Comparison of ENCODE assay signal across 9 cellular contexts in the genomic region with DNA sequence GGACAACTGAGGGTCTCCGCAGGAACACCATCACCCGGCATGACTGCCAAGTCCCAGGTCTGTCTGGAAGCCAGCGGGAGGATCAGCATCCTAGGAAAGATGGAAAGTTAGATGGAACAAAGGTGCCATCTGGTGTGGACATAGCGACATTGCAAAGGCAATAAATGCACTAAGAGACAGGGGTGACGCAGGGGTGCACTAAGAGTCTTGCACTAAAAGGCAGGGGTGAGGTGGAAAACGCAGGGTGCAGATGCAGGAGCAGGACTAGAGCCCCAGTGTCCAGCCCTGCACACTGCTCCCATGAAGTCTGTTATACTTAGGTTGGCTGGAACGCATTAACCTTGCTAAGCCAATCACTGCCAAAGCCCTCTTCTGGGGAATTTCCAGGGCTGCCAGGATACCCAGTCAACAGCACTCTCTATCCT. TPM values are rescaled to one million over a fixed set of nuclear protein-coding genes. Genes with fewer than 3 reads are reported as not detected.
A peak's percentile ranks its signal among the peaks of the same experiment; 100 is the strongest.
DNase-seq lines count a peak whose midpoint lies in the region; ATAC-seq, FAIRE-seq and TF ChIP-seq lines count a peak whose summit lies in the region.
"Had no signal": no experiment of that assay in that cellular context is flagged by ENCODE, and none has a peak within 500 bp of the region (broad histone marks: within the 10 kb centered on the region; RNA-seq: fewer than 3 reads in every experiment).

No MANE protein-coding gene starts in this region.

- POLR2A ChIA-PET in K562 (lab: Yijun Ruan, JAX): no interaction called here

- FAIRE-seq in K562 (lab: Jason Lieb, UNC): peak; percentile 69

- H3K27ac ChIP-seq in K562 (ENCODE audit: extremely low read depth, low read depth, low read length) (no peak overlapping the region), tibial artery (no peak overlapping the region)

- H2AFZ ChIP-seq in K562 (ENCODE audit: low read depth, low read length): no peak overlapping the region

- no peaks in the 10 kb centered on the region for H3K79me2 ChIP-seq in K562 (ENCODE audit: control insufficient read depth, insufficient read depth, low read length)

- peaks cover 0 to 6% of the 10 kb centered on the region in 2 experiments; a peak in 3 of 5 replicates for H3K4me1 ChIP-seq in K562 (replicated peaks in 1 of 2; ENCODE audit: control insufficient read depth in 2 of 2, insufficient read depth in 2 of 2, low read length in 2 of 2)
- peaks cover 0 to 52% (median 27%) of the 10 kb centered on the region in 4 donors for H3K4me1 ChIP-seq in tibial artery

- peak; percentile 66 to 69 for TF ChIP-seq RAD21 in K562 (CRISPR knock-in tag; conservative IDR thresholded peaks at IDR 0.05 in 1 of 2, IDR thresholded peaks at IDR 0.05 in 1 of 2)

- CTCF ChIA-PET in K562 (lab: Yijun Ruan, JAX; ENCODE audit: low intra/inter-chr PET ratio): interaction anchor here (0.7 to 4.8 kb wide), 2 partner anchors 83 to 295 kb away, joined by 3 to 53 read pairs; no protein-coding TSS in a partner anchor

- H3K27me3 ChIP-seq in K562 (ENCODE audit: control insufficient read depth in 2 of 2, insufficient read depth in 2 of 2, low read length in 2 of 2) (no peaks in the 10 kb centered on the region), tibial artery (no peaks in the 10 kb centered on the region)

- no peak overlapping the region for H3K4me2 ChIP-seq in K562 (ENCODE audit: insufficient read depth, low read length)

- H4K20me1 ChIP-seq in K562 (replicated peaks; ENCODE audit: control insufficient read depth, insufficient read depth, low read length): 0 out of 2 replicates have a peak, but pooled peaks cover 3% of the 10 kb centered on the region

- TF ChIP-seq CTCF in LNCAP (IDR thresholded peaks at IDR 0.05) (peak; percentile 64), K562 (IDR thresholded peaks at IDR 0.05 in 2 of 3, conservative IDR thresholded peaks at IDR 0.05 in 1 of 3; ENCODE audit: insufficient read depth in 2 of 3, low read depth in 1 of 3, low read length in 3 of 3) (peak; percentile 47 to 73 (median 61)), tibial artery (IDR thresholded peaks at IDR 0.05) (peak; percentile 63 to 73)

- peaks cover 38% of the 10 kb centered on the region; the same call in 2 of the 3 replicates for H3K36me3 ChIP-seq in K562 (ENCODE audit: control insufficient read depth, insufficient read depth, low read length)
- H3K36me3 ChIP-seq in tibial artery: peaks cover 0 to 21% (median 16%) of the 10 kb centered on the region in 3 donors

- in situ Hi-C loops in K562 (cut with MboI): loop anchor here (5.0 kb wide), 1 partner anchor 81 kb away; no protein-coding TSS in a partner anchor

- BruUV-seq in K562 (replicated peaks; lab: Mats Ljungman, UMichigan): no TSS peak

- no peak overlapping the region for H3K9ac ChIP-seq in K562 (ENCODE audit: insufficient read depth in 1 of 2, low read depth in 2 of 2, low read length in 2 of 2)

- 59% methylated on average over 7 of the region's 7 CpGs for WGBS in K562 (ENCODE audit: insufficient coverage, low coverage, missing lambda C conversion rate)

- no peak for TF ChIP-seq EP300 in K562 (IDR thresholded peaks at IDR 0.05; ENCODE audit: low read length)

- DNase-seq in EH (ENCODE audit: low read depth) (peak; percentile 80), K562 (ENCODE audit: extremely low read depth in 1 of 4, low spot score in 3 of 4) (peak; percentile 29 to 48 (median 35)), iris pigment epithelial cell (ENCODE audit: low read depth) (peak; percentile 68), tibial artery (peak in 1 of 2 donors; percentile 51), T1000 (lab: John Stamatoyannopoulos, UW) (no peak), NCI-H1417 treated with DMSO at 0.1 percent for 48 hours (lab: John Stamatoyannopoulos, UW) (no peak)
- DNase-seq: activated B cell treated with CpG ODN at 0.5 μM for 24 hours had no signal

- intact Hi-C loops in K562 (cut with micrococcal nuclease) (loop anchor here (1.0 to 5.0 kb wide), 3 partner anchors 28 to 296 kb away; partner anchors contain the start of genes G3BP1 and SLC36A1), tibial artery (cut with DNase I; ENCODE audit: low total_unique reads) (loop anchor here (5.0 kb wide), 1 partner anchor 296 kb away; the partner anchor contains the start of gene SLC36A1)

- ATAC-seq in K562: peak; percentile 65
- ATAC-seq in GM21423 (IDR thresholded peaks at IDR 0.05; ENCODE audit: unreplicated experiment): no peak

- no peaks in the 10 kb centered on the region for H3K9me1 ChIP-seq in K562 (ENCODE audit: control insufficient read depth, insufficient read depth, low read length)

- TF ChIP-seq POLR2A in K562 (conservative IDR thresholded peaks at IDR 0.05): no peak

- no peaks in the 10 kb centered on the region for H3K9me3 ChIP-seq in K562 (replicated peaks; ENCODE audit: control insufficient read depth, insufficient read depth, low read depth, low read length)
- H3K9me3 ChIP-seq in tibial artery: no peaks in the 10 kb centered on the region

- H3K4me3 ChIP-seq in K562: no peak overlapping the region
- H3K4me3 ChIP-seq in tibial artery: no peak overlapping the region

RNA-seq across cellular contexts. Expression of gene ATOX1, which starts 15.5 kb away (rescaled TPM):
- total RNA-seq in K562 (2011; cell fraction: chromatin; rRNA removed; ENCODE audit: low replicate concordance): 31.3 and 35.6 TPM in 2 replicates
- 32.5 and 42.5 TPM in 2 replicates for total RNA-seq in K562 (2011; cell fraction: nucleolus; rRNA removed)
- 43.0 and 57.0 TPM in 2 replicates for total RNA-seq in K562 (2011; cell fraction: nucleoplasm; rRNA removed)
- total RNA-seq in K562 (2014; rRNA removed) (66.2 and 70.3 TPM in 2 replicates), K562 (2014; rRNA removed; fragmentation: Illumina TruSeq; extraction: Trizol) (59.8 and 68.2 TPM in 2 replicates), K562 (2015; rRNA removed; fragmentation: Illumina TruSeq; extraction: Trizol) (72.2 and 73.8 TPM in 2 replicates), K562 (2021) (86.2 and 93.0 TPM in 2 replicates)
- polyA plus RNA-seq in K562 (2011; rRNA removed) (59.2 and 75.4 TPM in 2 replicates), K562 (2014; fragmentation: Illumina TruSeq; extraction: Trizol) (118 and 156 TPM in 2 replicates), K562 (2014; fragmentation: Nextera tagmentation; extraction: Ambion mirVana) (100 to 1,000 TPM; 303 to 318 TPM), K562 (2014; rRNA removed) (111 and 153 TPM in 2 replicates)
- 149 and 236 TPM in 2 replicates for polyA plus RNA-seq in K562 (2011; cell fraction: cytosol; rRNA removed)
- 44.2 and 47.6 TPM in 2 replicates for polyA plus RNA-seq in K562 (2011; cell fraction: nucleus; rRNA removed)
- 94.6 and 155 TPM in 2 replicates for polyA plus RNA-seq in K562 (2012)
- polyA minus RNA-seq in K562 (2011; rRNA and poly(A)+ RNA removed): 80.6 and 107 TPM in 2 replicates
- 22.8 and 37.2 TPM in 2 replicates for polyA minus RNA-seq in K562 (2011; cell fraction: cytosol; rRNA and poly(A)+ RNA removed)
- polyA minus RNA-seq in K562 (2011; cell fraction: nucleus; rRNA and poly(A)+ RNA removed): 27.0 and 27.1 TPM in 2 replicates

RNA-seq across cellular contexts. Expression of gene G3BP1, which starts 28.9 kb away (rescaled TPM):
- 109 and 174 TPM in 2 replicates for total RNA-seq in K562 (2011; cell fraction: chromatin; rRNA removed; ENCODE audit: low replicate concordance)
- 80.2 and 99.9 TPM in 2 replicates for total RNA-seq in K562 (2011; cell fraction: nucleolus; rRNA removed)
- total RNA-seq in K562 (2011; cell fraction: nucleoplasm; rRNA removed): 122 and 186 TPM in 2 replicates
- total RNA-seq in K562 (2014; rRNA removed) (105 and 130 TPM in 2 replicates), K562 (2014; rRNA removed; fragmentation: Illumina TruSeq; extraction: Trizol) (238 and 257 TPM in 2 replicates), K562 (2015; rRNA removed; fragmentation: Illumina TruSeq; extraction: Trizol) (195 and 209 TPM in 2 replicates), K562 (2021) (260 and 264 TPM in 2 replicates)
- polyA plus RNA-seq in K562 (2011; rRNA removed) (74.3 and 101 TPM in 2 replicates), K562 (2014; fragmentation: Illumina TruSeq; extraction: Trizol) (142 and 173 TPM in 2 replicates), K562 (2014; fragmentation: Nextera tagmentation; extraction: Ambion mirVana) (10 to 100 TPM; 54.7 to 55.5 TPM), K562 (2014; rRNA removed) (69.7 and 79.8 TPM in 2 replicates)
- 35.6 and 53.9 TPM in 2 replicates for polyA plus RNA-seq in K562 (2011; cell fraction: cytosol; rRNA removed)
- 53.2 and 53.3 TPM in 2 replicates for polyA plus RNA-seq in K562 (2011; cell fraction: nucleus; rRNA removed)
- 64.6 and 142 TPM in 2 replicates for polyA plus RNA-seq in K562 (2012)
- polyA minus RNA-seq in K562 (2011; rRNA and poly(A)+ RNA removed): 228 and 286 TPM in 2 replicates
- 120 and 156 TPM in 2 replicates for polyA minus RNA-seq in K562 (2011; cell fraction: cytosol; rRNA and poly(A)+ RNA removed)
- 97.3 and 124 TPM in 2 replicates for polyA minus RNA-seq in K562 (2011; cell fraction: nucleus; rRNA and poly(A)+ RNA removed)

RNA-seq across cellular contexts. Expression of gene SPARC, which starts 56.2 kb away (rescaled TPM):
- 2.8 and 4.7 TPM in 2 replicates for total RNA-seq in K562 (2011; cell fraction: chromatin; rRNA removed; ENCODE audit: low replicate concordance)
- total RNA-seq in K562 (2011; cell fraction: nucleolus; rRNA removed): 2.7 and 4.2 TPM in 2 replicates
- 5.5 and 7.9 TPM in 2 replicates for total RNA-seq in K562 (2011; cell fraction: nucleoplasm; rRNA removed)
- total RNA-seq in K562 (2014; rRNA removed) (9.4 and 10.5 TPM in 2 replicates), K562 (2014; rRNA removed; fragmentation: Illumina TruSeq; extraction: Trizol) (10.8 and 11.1 TPM in 2 replicates), K562 (2015; rRNA removed; fragmentation: Illumina TruSeq; extraction: Trizol) (9.9 and 10.5 TPM in 2 replicates), K562 (2021) (20.4 and 24.3 TPM in 2 replicates)
- polyA plus RNA-seq in K562 (2011; rRNA removed) (3.0 and 6.1 TPM in 2 replicates), K562 (2014; fragmentation: Illumina TruSeq; extraction: Trizol) (18.5 and 20.2 TPM in 2 replicates), K562 (2014; fragmentation: Nextera tagmentation; extraction: Ambion mirVana) (10 to 100 TPM; 12.2 to 35.6 TPM), K562 (2014; rRNA removed) (10.0 and 14.1 TPM in 2 replicates)
- 3.5 and 10.7 TPM in 2 replicates for polyA plus RNA-seq in K562 (2011; cell fraction: cytosol; rRNA removed)
- 2.4 and 2.6 TPM in 2 replicates for polyA plus RNA-seq in K562 (2011; cell fraction: nucleus; rRNA removed)
- polyA plus RNA-seq in K562 (2012): 39.6 and 46.1 TPM in 2 replicates
- 2.1 and 3.4 TPM in 2 replicates for polyA minus RNA-seq in K562 (2011; rRNA and poly(A)+ RNA removed)
- polyA minus RNA-seq in K562 (2011; cell fraction: cytosol; rRNA and poly(A)+ RNA removed): 2.1 TPM in 1 of 2 replicates, not detected in the other
- polyA minus RNA-seq in K562 (2011; cell fraction: nucleus; rRNA and poly(A)+ RNA removed): 0.56 and 0.81 TPM in 2 replicates
- total RNA-seq: activated B cell treated with CpG ODN at 0.5 μM for 24 hours had no signal

Comparison
In these comparisons a context has a peak if more than half of its experiments do, and no peak if none do; other contexts are left out.
1. DNase-seq: peak in EH (single experiment), K562 (4 of 4) and iris pigment epithelial cell (single experiment); none in T1000 (single experiment) and NCI-H1417 treated with DMSO at 0.1 percent for 48 hours (single experiment).
2. Peak in every context shown above with its lines, with median percentiles within 50 percentile points of each other: CTCF ChIP-seq.